Comparison of ENCODE assay signal across 1 cellular context in the genomic region with DNA sequence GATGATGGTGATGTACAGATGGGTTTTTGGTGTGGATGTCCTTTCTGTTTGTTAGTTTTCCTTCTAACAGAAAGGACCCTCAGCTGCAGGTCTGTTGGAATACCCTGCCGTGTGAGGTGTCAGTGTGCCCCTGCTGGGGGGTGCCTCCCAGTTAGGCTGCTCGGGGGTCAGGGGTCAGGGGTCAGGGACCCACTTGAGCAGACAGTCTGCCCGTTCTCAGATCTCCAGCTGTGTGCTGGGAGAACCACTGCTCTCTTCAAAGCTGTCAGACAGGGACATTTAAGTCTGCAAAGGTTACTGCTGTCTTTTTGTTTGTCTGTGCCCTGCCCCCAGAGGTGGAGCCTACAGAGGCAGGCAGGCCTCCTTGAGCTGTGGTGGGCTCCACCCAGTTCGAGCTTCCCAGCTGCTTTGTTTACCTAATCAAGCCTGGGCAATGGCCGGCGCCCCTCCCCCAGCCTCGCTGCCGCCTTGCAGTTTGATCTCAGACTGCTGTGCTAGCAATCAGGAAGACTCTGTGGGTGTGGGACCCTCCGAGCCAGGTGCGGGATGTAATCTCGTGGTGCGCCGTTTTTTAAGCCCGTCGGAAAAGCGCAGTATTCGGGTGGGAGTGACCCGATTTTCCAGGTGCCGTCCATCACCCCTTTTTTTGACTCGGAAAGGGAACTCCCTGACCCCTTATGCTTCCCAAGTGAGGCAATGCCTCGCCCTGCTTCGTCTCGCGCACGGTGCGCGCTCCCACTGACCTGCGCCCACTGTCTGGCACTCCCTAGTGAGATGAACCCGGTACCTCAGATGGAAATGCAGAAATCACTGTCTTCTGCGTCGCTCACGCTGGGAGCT.
TF ChIP-seq lines count a peak whose summit lies in the region.
"Not testable (repeated sequence)": the region's sequence is repeated elsewhere in the genome, so short reads cannot be mapped to it uniquely, and the experiment has no call there.

No MANE protein-coding gene starts in this region.

TF ChIP-seq in HepG2, 621 proteins besides CTCF, POLR2A, EP300 and RAD21 (continued from another document and continues in another):
- TF ChIP-seq, protein P1, sequence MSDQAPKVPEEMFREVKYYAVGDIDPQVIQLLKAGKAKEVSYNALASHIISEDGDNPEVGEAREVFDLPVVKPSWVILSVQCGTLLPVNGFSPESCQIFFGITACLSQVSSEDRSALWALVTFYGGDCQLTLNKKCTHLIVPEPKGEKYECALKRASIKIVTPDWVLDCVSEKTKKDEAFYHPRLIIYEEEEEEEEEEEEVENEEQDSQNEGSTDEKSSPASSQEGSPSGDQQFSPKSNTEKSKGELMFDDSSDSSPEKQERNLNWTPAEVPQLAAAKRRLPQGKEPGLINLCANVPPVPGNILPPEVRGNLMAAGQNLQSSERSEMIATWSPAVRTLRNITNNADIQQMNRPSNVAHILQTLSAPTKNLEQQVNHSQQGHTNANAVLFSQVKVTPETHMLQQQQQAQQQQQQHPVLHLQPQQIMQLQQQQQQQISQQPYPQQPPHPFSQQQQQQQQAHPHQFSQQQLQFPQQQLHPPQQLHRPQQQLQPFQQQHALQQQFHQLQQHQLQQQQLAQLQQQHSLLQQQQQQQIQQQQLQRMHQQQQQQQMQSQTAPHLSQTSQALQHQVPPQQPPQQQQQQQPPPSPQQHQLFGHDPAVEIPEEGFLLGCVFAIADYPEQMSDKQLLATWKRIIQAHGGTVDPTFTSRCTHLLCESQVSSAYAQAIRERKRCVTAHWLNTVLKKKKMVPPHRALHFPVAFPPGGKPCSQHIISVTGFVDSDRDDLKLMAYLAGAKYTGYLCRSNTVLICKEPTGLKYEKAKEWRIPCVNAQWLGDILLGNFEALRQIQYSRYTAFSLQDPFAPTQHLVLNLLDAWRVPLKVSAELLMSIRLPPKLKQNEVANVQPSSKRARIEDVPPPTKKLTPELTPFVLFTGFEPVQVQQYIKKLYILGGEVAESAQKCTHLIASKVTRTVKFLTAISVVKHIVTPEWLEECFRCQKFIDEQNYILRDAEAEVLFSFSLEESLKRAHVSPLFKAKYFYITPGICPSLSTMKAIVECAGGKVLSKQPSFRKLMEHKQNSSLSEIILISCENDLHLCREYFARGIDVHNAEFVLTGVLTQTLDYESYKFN (CRISPR knock-in tag; conservative IDR thresholded peaks at IDR 0.05), result peak; percentile 60; the same call in 1 of the 2 replicates
- TF ChIP-seq KDM5B (CRISPR knock-in tag; IDR thresholded peaks at IDR 0.05; ENCODE audit: borderline replicate concordance) (peak; percentile 51; the same call in 1 of the 2 replicates), MYC (CRISPR knock-in tag; IDR thresholded peaks at IDR 0.05; ENCODE audit: borderline replicate concordance) (peak; percentile 50; the same call in 1 of the 2 replicates), ZFX (CRISPR knock-in tag; IDR thresholded peaks at IDR 0.05; ENCODE audit: low read depth) (peak; percentile 26; the same call in 1 of the 2 replicates), KDM2A (CRISPR knock-in tag; IDR thresholded peaks at IDR 0.05; ENCODE audit: borderline replicate concordance, low read depth) (0 out of 2 replicates have a peak, but pooled peaks have one; percentile 10), POGZ (CRISPR knock-in tag; IDR thresholded peaks at IDR 0.05) (peak; percentile 55; the same call in 1 of the 2 replicates), NR2C2 (CRISPR knock-in tag; IDR thresholded peaks at IDR 0.05; ENCODE audit: borderline replicate concordance) (peak; percentile 67), ZNF331 (CRISPR knock-in tag; IDR thresholded peaks at IDR 0.05) (0 out of 2 replicates have a peak, but pooled peaks have one; percentile 19), ZMYM3 (CRISPR knock-in tag; IDR thresholded peaks at IDR 0.05) (peak; percentile 56), IKZF5 (CRISPR knock-in tag; IDR thresholded peaks at IDR 0.05) (0 out of 2 replicates have a peak, but pooled peaks have one; percentile 39), ZBTB7B (CRISPR knock-in tag; IDR thresholded peaks at IDR 0.05) (0 out of 2 replicates have a peak, but pooled peaks have one; percentile 43), PITX1 (CRISPR knock-in tag; IDR thresholded peaks at IDR 0.05) (peak; percentile 57), ZNF143 (CRISPR knock-in tag; IDR thresholded peaks at IDR 0.05) (0 out of 2 replicates have a peak, but pooled peaks have one; percentile 37), SALL1 (CRISPR knock-in tag; IDR thresholded peaks at IDR 0.05) (peak; percentile 73; the same call in 1 of the 2 replicates), FOXP1 (IDR thresholded peaks at IDR 0.05) (0 out of 2 replicates have a peak, but pooled peaks have one; percentile 38), FOXP1 (CRISPR knock-in tag; IDR thresholded peaks at IDR 0.05) (0 out of 2 replicates have a peak, but pooled peaks have one; percentile 27), KLF16 (CRISPR knock-in tag; IDR thresholded peaks at IDR 0.05) (0 out of 4 replicates have a peak, but pooled peaks of 1 of the 2 experiments have one; percentile 20), MTERF4 (CRISPR knock-in tag; IDR thresholded peaks at IDR 0.05) (peak; percentile 72; the same call in 1 of the 2 replicates), ZNF772 (CRISPR knock-in tag; IDR thresholded peaks at IDR 0.05) (peak; percentile 13; the same call in 1 of the 2 replicates), UBTF (CRISPR knock-in tag; IDR thresholded peaks at IDR 0.05) (peak; percentile 29; the same call in 1 of the 2 replicates), ZNF761 (CRISPR knock-in tag; conservative IDR thresholded peaks at IDR 0.05) (0 out of 2 replicates have a peak, but pooled peaks have one; percentile 32), TARDBP (CRISPR knock-in tag; IDR thresholded peaks at IDR 0.05) (0 out of 2 replicates have a peak, but pooled peaks have one; percentile 25), ZNF605 (CRISPR knock-in tag; IDR thresholded peaks at IDR 0.05) (peak; percentile 63; the same call in 1 of the 2 replicates), KMT2B (CRISPR knock-in tag; IDR thresholded peaks at IDR 0.05) (peak; percentile 14; the same call in 1 of the 2 replicates), BCL6 (CRISPR knock-in tag; IDR thresholded peaks at IDR 0.05) (peak; percentile 5; the same call in 1 of the 2 replicates), DNMT3B (CRISPR knock-in tag; conservative IDR thresholded peaks at IDR 0.05) (0 out of 2 replicates have a peak, but pooled peaks have one; percentile 50), IRF2 (CRISPR knock-in tag; IDR thresholded peaks at IDR 0.05) (0 out of 2 replicates have a peak, but pooled peaks have one; percentile 20), SOX13 (CRISPR knock-in tag; conservative IDR thresholded peaks at IDR 0.05 in 1 of 2, IDR thresholded peaks at IDR 0.05 in 1 of 2) (peak in 1 of 2 experiments; percentile 37; a peak in 1 of 4 replicates)
- TF ChIP-seq, protein P2, sequence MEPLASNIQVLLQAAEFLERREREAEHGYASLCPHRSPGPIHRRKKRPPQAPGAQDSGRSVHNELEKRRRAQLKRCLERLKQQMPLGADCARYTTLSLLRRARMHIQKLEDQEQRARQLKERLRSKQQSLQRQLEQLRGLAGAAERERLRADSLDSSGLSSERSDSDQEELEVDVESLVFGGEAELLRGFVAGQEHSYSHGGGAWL (CRISPR knock-in tag; IDR thresholded peaks at IDR 0.05), result peak; percentile 31; the same call in 1 of the 2 replicates
- TF ChIP-seq, protein P3, sequence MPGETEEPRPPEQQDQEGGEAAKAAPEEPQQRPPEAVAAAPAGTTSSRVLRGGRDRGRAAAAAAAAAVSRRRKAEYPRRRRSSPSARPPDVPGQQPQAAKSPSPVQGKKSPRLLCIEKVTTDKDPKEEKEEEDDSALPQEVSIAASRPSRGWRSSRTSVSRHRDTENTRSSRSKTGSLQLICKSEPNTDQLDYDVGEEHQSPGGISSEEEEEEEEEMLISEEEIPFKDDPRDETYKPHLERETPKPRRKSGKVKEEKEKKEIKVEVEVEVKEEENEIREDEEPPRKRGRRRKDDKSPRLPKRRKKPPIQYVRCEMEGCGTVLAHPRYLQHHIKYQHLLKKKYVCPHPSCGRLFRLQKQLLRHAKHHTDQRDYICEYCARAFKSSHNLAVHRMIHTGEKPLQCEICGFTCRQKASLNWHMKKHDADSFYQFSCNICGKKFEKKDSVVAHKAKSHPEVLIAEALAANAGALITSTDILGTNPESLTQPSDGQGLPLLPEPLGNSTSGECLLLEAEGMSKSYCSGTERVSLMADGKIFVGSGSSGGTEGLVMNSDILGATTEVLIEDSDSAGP (CRISPR knock-in tag; IDR thresholded peaks at IDR 0.05; ENCODE audit: borderline replicate concordance), result peak; percentile 32; the same call in 1 of the 2 replicates
- TF ChIP-seq, protein P4, sequence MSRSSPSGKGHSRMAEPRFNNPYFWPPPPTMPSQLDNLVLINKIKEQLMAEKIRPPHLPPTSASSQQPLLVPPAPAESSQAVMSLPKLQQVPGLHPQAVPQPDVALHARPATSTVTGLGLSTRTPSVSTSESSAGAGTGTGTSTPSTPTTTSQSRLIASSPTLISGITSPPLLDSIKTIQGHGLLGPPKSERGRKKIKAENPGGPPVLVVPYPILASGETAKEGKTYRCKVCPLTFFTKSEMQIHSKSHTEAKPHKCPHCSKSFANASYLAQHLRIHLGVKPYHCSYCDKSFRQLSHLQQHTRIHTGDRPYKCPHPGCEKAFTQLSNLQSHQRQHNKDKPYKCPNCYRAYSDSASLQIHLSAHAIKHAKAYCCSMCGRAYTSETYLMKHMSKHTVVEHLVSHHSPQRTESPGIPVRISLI (CRISPR knock-in tag; IDR thresholded peaks at IDR 0.05; ENCODE audit: borderline replicate concordance), result peak; percentile 31; the same call in 1 of the 2 replicates
- TF ChIP-seq, protein P5, sequence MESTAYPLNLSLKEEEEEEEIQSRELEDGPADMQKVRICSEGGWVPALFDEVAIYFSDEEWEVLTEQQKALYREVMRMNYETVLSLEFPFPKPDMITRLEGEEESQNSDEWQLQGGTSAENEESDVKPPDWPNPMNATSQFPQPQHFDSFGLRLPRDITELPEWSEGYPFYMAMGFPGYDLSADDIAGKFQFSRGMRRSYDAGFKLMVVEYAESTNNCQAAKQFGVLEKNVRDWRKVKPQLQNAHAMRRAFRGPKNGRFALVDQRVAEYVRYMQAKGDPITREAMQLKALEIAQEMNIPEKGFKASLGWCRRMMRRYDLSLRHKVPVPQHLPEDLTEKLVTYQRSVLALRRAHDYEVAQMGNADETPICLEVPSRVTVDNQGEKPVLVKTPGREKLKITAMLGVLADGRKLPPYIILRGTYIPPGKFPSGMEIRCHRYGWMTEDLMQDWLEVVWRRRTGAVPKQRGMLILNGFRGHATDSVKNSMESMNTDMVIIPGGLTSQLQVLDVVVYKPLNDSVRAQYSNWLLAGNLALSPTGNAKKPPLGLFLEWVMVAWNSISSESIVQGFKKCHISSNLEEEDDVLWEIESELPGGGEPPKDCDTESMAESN (CRISPR knock-in tag; conservative IDR thresholded peaks at IDR 0.05), result 0 out of 2 replicates have a peak, but pooled peaks have one; percentile 18
- TF ChIP-seq, protein P6, sequence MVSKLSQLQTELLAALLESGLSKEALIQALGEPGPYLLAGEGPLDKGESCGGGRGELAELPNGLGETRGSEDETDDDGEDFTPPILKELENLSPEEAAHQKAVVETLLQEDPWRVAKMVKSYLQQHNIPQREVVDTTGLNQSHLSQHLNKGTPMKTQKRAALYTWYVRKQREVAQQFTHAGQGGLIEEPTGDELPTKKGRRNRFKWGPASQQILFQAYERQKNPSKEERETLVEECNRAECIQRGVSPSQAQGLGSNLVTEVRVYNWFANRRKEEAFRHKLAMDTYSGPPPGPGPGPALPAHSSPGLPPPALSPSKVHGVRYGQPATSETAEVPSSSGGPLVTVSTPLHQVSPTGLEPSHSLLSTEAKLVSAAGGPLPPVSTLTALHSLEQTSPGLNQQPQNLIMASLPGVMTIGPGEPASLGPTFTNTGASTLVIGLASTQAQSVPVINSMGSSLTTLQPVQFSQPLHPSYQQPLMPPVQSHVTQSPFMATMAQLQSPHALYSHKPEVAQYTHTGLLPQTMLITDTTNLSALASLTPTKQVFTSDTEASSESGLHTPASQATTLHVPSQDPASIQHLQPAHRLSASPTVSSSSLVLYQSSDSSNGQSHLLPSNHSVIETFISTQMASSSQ (IDR thresholded peaks at IDR 0.05; ENCODE audit: low read depth), result not testable (repeated sequence)
- TF ChIP-seq, protein P6 (CRISPR knock-in tag; IDR thresholded peaks at IDR 0.05; ENCODE audit: borderline replicate concordance), result 0 out of 2 replicates have a peak, but pooled peaks have one; percentile 25
- not testable (repeated sequence) for TF ChIP-seq SOX13 (IDR thresholded peaks at IDR 0.05)
